ENCODE assay signal across 19 cellular contexts in genomic region chr4:141858437-141858836, GRCh38.
DNase-seq lines count a peak whose midpoint lies in the region; ATAC-seq and TF ChIP-seq lines count a peak whose summit lies in the region.
"Had no signal": no experiment of that assay in that cellular context is flagged by ENCODE, and none has a peak within 500 bp of the region (broad histone marks: within the 10 kb centered on the region; RNA-seq: fewer than 3 reads in every experiment).

No MANE protein-coding gene starts in this region.

- peak overlapping the region; percentile 57 for H3K27ac ChIP-seq in PC-3 (ENCODE audit: low read length)
- H3K27ac ChIP-seq: BLaER1 treated with 17β-estradiol and CSF1 and Interleukin-3, amounts not matched to agents 10 nM and 100 nM; C4-2B had no signal

- H3K27me3 ChIP-seq in PC-3 (ENCODE audit: low read length), result no peaks in the 10 kb centered on the region
- H3K27me3 ChIP-seq: BLaER1 treated with 17β-estradiol and CSF1 and Interleukin-3, amounts not matched to agents 10 nM and 100 nM had no signal

- BruUV-seq in PC-3 (replicated peaks; lab: Mats Ljungman, UMichigan), result no TSS peak

- H3K9ac ChIP-seq in PC-3 (ENCODE audit: low read length), result no peak overlapping the region
- H3K9ac ChIP-seq: BLaER1 treated with 17β-estradiol and CSF1 and Interleukin-3, amounts not matched to agents 10 nM and 100 nM had no signal

- H3K36me3 ChIP-seq in PC-3 (ENCODE audit: low read depth, low read length), result no peaks in the 10 kb centered on the region
- H3K36me3 ChIP-seq: BLaER1 treated with 17β-estradiol and CSF1 and Interleukin-3, amounts not matched to agents 10 nM and 100 nM had no signal

- H3K9me3 ChIP-seq in PC-3 (ENCODE audit: low read length), result no peaks in the 10 kb centered on the region
- H3K9me3 ChIP-seq: Caco-2 had no signal

- peak; percentile 89 for ATAC-seq in PC-3
- ATAC-seq: CD8-positive, alpha-beta T cell; GM12878 had no signal

- POLR2A ChIA-PET in PC-3 (lab: Charles Lee; ENCODE audit: unreplicated experiment), result interaction anchor here (0.6 kb wide), 1 partner anchor 26 kb away, joined by 3 read pairs; no protein-coding TSS in a partner anchor

- no peaks in the 10 kb centered on the region for H3K79me2 ChIP-seq in PC-3 (ENCODE audit: low read length)

- no peak overlapping the region for H2AFZ ChIP-seq in PC-3 (ENCODE audit: low read length)

- TF ChIP-seq CTCF in PC-3 (conservative IDR thresholded peaks at IDR 0.05; ENCODE audit: low read depth, low read length), result no peak

- peak overlapping the region; percentile 13; the same call in 1 of the 2 replicates for H3K4me2 ChIP-seq in PC-3 (ENCODE audit: low read length)
- H3K4me2 ChIP-seq: BLaER1 treated with 17β-estradiol and CSF1 and Interleukin-3, amounts not matched to agents 10 nM and 100 nM had no signal

- no peaks in the 10 kb centered on the region for H4K20me1 ChIP-seq in PC-3 (ENCODE audit: low read length)
- H4K20me1 ChIP-seq: BLaER1 treated with 17β-estradiol and CSF1 and Interleukin-3, amounts not matched to agents 10 nM and 100 nM had no signal

- H3K4me1 ChIP-seq in PC-3 (ENCODE audit: insufficient read depth, low read length), result peaks cover 29% of the 10 kb centered on the region
- H3K4me1 ChIP-seq: BLaER1 treated with 17β-estradiol and CSF1 and Interleukin-3, amounts not matched to agents 10 nM and 100 nM; Caco-2 had no signal

- no peaks in the 10 kb centered on the region for H3F3A ChIP-seq in PC-3 (ENCODE audit: low read length, unreplicated experiment)

- H3K4me3 ChIP-seq in PC-3 (ENCODE audit: low read length), result no peak overlapping the region
- H3K4me3 ChIP-seq: BLaER1 treated with 17β-estradiol and CSF1 and Interleukin-3, amounts not matched to agents 10 nM and 100 nM; GM12878 had no signal

- no peaks in the 10 kb centered on the region for H3K9me2 ChIP-seq in PC-3 (replicated peaks; ENCODE audit: low read length)

- DNase-seq in EH (ENCODE audit: low read depth), result peak; percentile 23
- DNase-seq in PC-3, result peak; percentile 76
- DNase-seq in amniotic stem cell (lab: John Stamatoyannopoulos, UW), result peak; percentile 35
- DNase-seq in foreskin melanocyte, result peak; percentile 27
- DNase-seq in medulla oblongata (ENCODE audit: extremely low spot score), result no peak
- DNase-seq in LoVo (ENCODE audit: low spot score), result no peak
- no peak for DNase-seq in stimulated activated CD4-positive, alpha-beta T cell treated with anti-CD3 and anti-CD28 coated beads, Interleukin-15, amount 100 ng/mL, for 24 hours
- DNase-seq: 8988T; ACHN; Caco-2; Calu3; CD4-positive, alpha-beta T cell; CD8-positive, alpha-beta T cell; DMS79 treated with DMSO at 0.1 percent for 48 hours; EL; GDM1 had no signal

- intact Hi-C loops in PC-3 (cut with micrococcal nuclease), result loop anchor here (2.0 to 10.0 kb wide), 2 partner anchors 134 to 216 kb away; no protein-coding TSS in a partner anchor

- CTCF ChIA-PET in PC-3 (lab: Charles Lee), result interaction anchor here (0.6 kb wide), 1 partner anchor 1127 kb away, joined by 6 read pairs; no protein-coding TSS in a partner anchor

Comparison
In these comparisons a context has a peak if more than half of its experiments do, and no peak if none do; other contexts are left out.
1. DNase-seq: peak in EH (single experiment), PC-3 (single experiment), amniotic stem cell (single experiment) and foreskin melanocyte (single experiment); none in medulla oblongata (single experiment), LoVo (single experiment) and stimulated activated CD4-positive, alpha-beta T cell treated with anti-CD3 and anti-CD28 coated beads, Interleukin-15, amount 100 ng/mL, for 24 hours (single experiment).